In genomic region chr1:1000357-1001056, GRCh38 we compare ENCODE assay signal across 8 cellular contexts.
DNase-seq lines count a peak whose midpoint lies in the region; ATAC-seq and TF ChIP-seq lines count a peak whose summit lies in the region.

No MANE protein-coding gene starts in this region.

- H3K27ac Mint-ChIP-seq in central memory CD8-positive, alpha-beta T cell (ENCODE audit: low read depth) = peak overlapping the region; percentile 79

- peaks cover 7% of the 10 kb centered on the region for H3K36me3 Mint-ChIP-seq in central memory CD8-positive, alpha-beta T cell (ENCODE audit: insufficient read depth)

- peak; percentile 46 for ATAC-seq in central memory CD8-positive, alpha-beta T cell (replicated peaks; ENCODE audit: extremely low read depth, poor library complexity, severe bottlenecking)
- ATAC-seq in HG03139 (IDR thresholded peaks at IDR 0.05; ENCODE audit: unreplicated experiment) = no peak

- peaks cover 22% of the 10 kb centered on the region for H3K4me1 Mint-ChIP-seq in central memory CD8-positive, alpha-beta T cell

- in situ Hi-C loops in KBM-7 (cut with MboI; ENCODE audit: low pct_unique_long_range_greater_than_20kb, low sequenced_read_pairs) = no loop called here

- peaks cover 53% of the 10 kb centered on the region for H3K27me3 Mint-ChIP-seq in central memory CD8-positive, alpha-beta T cell

- peak; percentile 93 for DNase-seq in GM10266 (ENCODE audit: extremely low spot score)
- peak; percentile 83 for DNase-seq in KBM-7
- peak; percentile 65 for DNase-seq in activated CD4-positive, alpha-beta T cell treated with anti-CD3 and anti-CD28 coated beads for 1 hour
- peak; percentile 71 for DNase-seq in central memory CD8-positive, alpha-beta T cell (ENCODE audit: low spot score in 2 of 2)
- peak; percentile 86 for DNase-seq in kidney tubule cell (ENCODE audit: low spot score)
- DNase-seq in stimulated activated CD4-positive, alpha-beta T cell treated with anti-CD3 and anti-CD28 coated beads, Interleukin-1b, Interleukin-23, amount 100 ng/mL, for 48 hours = peak; percentile 77
- no peak for DNase-seq in middle frontal gyrus (ENCODE audit: extremely low spot score, low spot score)

- peak overlapping the region; percentile 72 for H3K4me3 Mint-ChIP-seq in central memory CD8-positive, alpha-beta T cell

- H3K9me3 Mint-ChIP-seq in central memory CD8-positive, alpha-beta T cell = no peaks in the 10 kb centered on the region

- peak; percentile 1 for TF ChIP-seq CTCF in GM10266 (IDR thresholded peaks at IDR 0.05; ENCODE audit: control insufficient read depth, insufficient read depth, low read depth, missing control alignments)
